16 cellular contexts compared by ENCODE assay signal in genomic region chr11:8806974-8807373, GRCh38.
DNase-seq lines count a peak whose midpoint lies in the region; ATAC-seq and TF ChIP-seq lines count a peak whose summit lies in the region.
"Had no signal": no experiment of that assay in that cellular context is flagged by ENCODE, and none has a peak within 500 bp of the region (broad histone marks: within the 10 kb centered on the region; RNA-seq: fewer than 3 reads in every experiment).

No MANE protein-coding gene starts in this region.

- H3K27ac ChIP-seq in heart left ventricle (peak overlapping the region; percentile 62 to 93 (median 88)), sigmoid colon (peak overlapping the region; percentile 91 to 97 (median 96))
- H3K27ac ChIP-seq: PC-9 had no signal

- TF ChIP-seq CTCF in heart left ventricle (IDR thresholded peaks at IDR 0.05): no peak
- no peak for TF ChIP-seq CTCF in sigmoid colon (IDR thresholded peaks at IDR 0.05)
- TF ChIP-seq CTCF in omental fat pad (IDR thresholded peaks at IDR 0.05): no peak

- H3K36me3 ChIP-seq in heart left ventricle: peaks cover 0 to 12% (median 0%) of the 10 kb centered on the region in 9 donors
- H3K36me3 ChIP-seq in sigmoid colon: no peaks in the 10 kb centered on the region

- no peaks in the 10 kb centered on the region for H3K9me3 ChIP-seq in heart left ventricle
- no peaks in the 10 kb centered on the region for H3K9me3 ChIP-seq in sigmoid colon

- no peak for DNase-seq in heart left ventricle
- DNase-seq in cardiac septum (ENCODE audit: low spot score): no peak
- DNase-seq in left ventricle myocardium superior: peak; percentile 49
- peak; percentile 69 for DNase-seq in sigmoid colon
- DNase-seq in activated T-cell treated with anti-CD3 and anti-CD28 coated beads, Interleukin-2, amount 50 U/mL, for 1 hour: no peak
- no peak for DNase-seq in activated CD8-positive, alpha-beta memory T cell treated with anti-CD3 and anti-CD28 coated beads for 24 hours
- no peak for DNase-seq in omental fat pad (ENCODE audit: low spot score)
- DNase-seq: H7; naive B cell; NCI-H1048; NCI-H446; PC-9; stimulated activated naive B cell treated with anti-CD40 and anti-IgM and Interleukin-4, amounts not matched to agents 10 μg/mL and 1 μg/mL and 100 μg/mL, for 72 hours; T1000 had no signal

- no peak for TF ChIP-seq POLR2A in heart left ventricle (IDR thresholded peaks at IDR 0.05)
- TF ChIP-seq POLR2A in sigmoid colon (IDR thresholded peaks at IDR 0.05): no peak

- ATAC-seq in heart left ventricle: no peak
- ATAC-seq in left ventricle myocardium superior: no peak
- ATAC-seq in HG03175 (IDR thresholded peaks at IDR 0.05; ENCODE audit: unreplicated experiment): no peak
- no peak for ATAC-seq in omental fat pad (ENCODE audit: low FRiP score)
- ATAC-seq: activated naive CD4-positive, alpha-beta T cell treated with anti-CD3 and anti-CD28 coated beads, Interleukin-2, amount 50 U/mL, for 72 hours; stimulated activated naive B cell treated with anti-CD40 and anti-IgM and Interleukin-4, amounts not matched to agents 10 μg/mL and 1 μg/mL and 100 μg/mL, for 72 hours had no signal

- H3K4me1 ChIP-seq in heart left ventricle: peaks cover 2 to 91% (median 65%) of the 10 kb centered on the region in 12 donors
- peaks cover 0 to 81% (median 73%) of the 10 kb centered on the region in 4 donors for H3K4me1 ChIP-seq in sigmoid colon

- WGBS in heart left ventricle, 4 donors: 44 to 56% (median 52%) methylated on average over 8 of the region's 8 CpGs
- WGBS in sigmoid colon, 2 donors: 72 to 87% methylated on average over 8 of the region's 8 CpGs

- no peak for TF ChIP-seq EP300 in sigmoid colon (IDR thresholded peaks at IDR 0.05)

- H3K27me3 ChIP-seq in heart left ventricle (no peaks in the 10 kb centered on the region), sigmoid colon (no peaks in the 10 kb centered on the region)

- peak overlapping the region in 4 of 12 donors; percentile 61 to 81 (median 66) for H3K4me3 ChIP-seq in heart left ventricle
- H3K4me3 ChIP-seq in sigmoid colon: peak overlapping the region; percentile 58 to 83 (median 70)
- H3K4me3 ChIP-seq: PC-9 had no signal

- intact Hi-C loops in heart left ventricle (cut with DNase I): loop anchor here in 4 of 10 donors (2.0 to 10.0 kb wide), 6 partner anchors 35 to 212 kb away; partner anchors contain the start of genes AKIP1 (in 1 of the 4) and STK33 (in 1 of the 4)
- intact Hi-C loops in cardiac septum (cut with DNase I): loop anchor here (10.0 kb wide), 1 partner anchor 202 kb away; no protein-coding TSS in a partner anchor
- intact Hi-C loops in left ventricle myocardium superior (cut with micrococcal nuclease): no loop called here
- intact Hi-C loops in sigmoid colon (cut with DNase I): loop anchor here (5.0 kb wide), 1 partner anchor 45 kb away; no protein-coding TSS in a partner anchor

Comparison
In these comparisons a context has a peak if more than half of its experiments do, and no peak if none do; other contexts are left out.
1. DNase-seq: peak in left ventricle myocardium superior (single experiment) and sigmoid colon (single experiment); none in heart left ventricle (0 of 5), cardiac septum (single experiment), activated T-cell treated with anti-CD3 and anti-CD28 coated beads, Interleukin-2, amount 50 U/mL, for 1 hour (single experiment), activated CD8-positive, alpha-beta memory T cell treated with anti-CD3 and anti-CD28 coated beads for 24 hours (single experiment) and omental fat pad (single experiment).